In genomic region chr6:142753196-142753595, GRCh38 we compare ENCODE assay signal across 24 cellular contexts.
"Had no signal": no experiment of that assay in that cellular context is flagged by ENCODE, and none has a peak within 500 bp of the region (broad histone marks: within the 10 kb centered on the region; RNA-seq: fewer than 3 reads in every experiment).

No MANE protein-coding gene starts in this region.

- H3K4me1 ChIP-seq: colonic mucosa, testis, transverse colon had no signal

- H3K4me3 Mint-ChIP-seq: activated CD4-positive, alpha-beta memory T cell treated with anti-CD3 and anti-CD28 coated beads, Interleukin-2, amount 10 ng/mL, durations not matched to agents 7 days and 5 days; activated T-cell treated with anti-CD3 and anti-CD28 coated beads, Interleukin-2, amount 50 U/mL, for 4 hours; neural crest cell had no signal

- H3K27me3 ChIP-seq: colonic mucosa, right atrium auricular region, testis, transverse colon had no signal

- H3K4me1 Mint-ChIP-seq: neural crest cell had no signal

- DNase-seq: activated CD4-positive, alpha-beta memory T cell treated with anti-CD3 and anti-CD28 coated beads, Interleukin-2, amount 10 ng/mL, durations not matched to agents 7 days and 5 days; activated CD4-positive, alpha-beta T cell treated with anti-CD3 and anti-CD28 coated beads for 48 hours; activated CD4-positive, CD25-positive, alpha-beta regulatory T cell; activated CD8-positive, alpha-beta memory T cell treated with anti-CD3 and anti-CD28 coated beads, Interleukin-2, amount 50 U/mL, for 48 hours; activated naive CD4-positive, alpha-beta T cell; activated T-cell treated with anti-CD3 and anti-CD28 coated beads, Interleukin-2, amount 50 U/mL, for 4 hours; anterior cingulate cortex; cerebellar nuclear complex; colonic mucosa; effector memory CD4-positive, alpha-beta T cell; glutamatergic neuron; islet precursor cell; left ventricle myocardium inferior; occipital lobe; stimulated activated CD4-positive, alpha-beta T cell treated with anti-CD3 and anti-CD28 coated beads, Interleukin-1b, Interleukin-23, amount 100 ng/mL, for 48 hours; stimulated activated CD4-positive, alpha-beta T cell treated with anti-CD3 and anti-CD28 coated beads, Interleukin-4, amount 100 ng/mL, for 4 hours; stimulated activated CD8-positive, alpha-beta memory T cell treated with anti-CD3 and anti-CD28 coated beads, Interleukin-4, amount 100 ng/mL, for 48 hours; stimulated activated naive CD4-positive, alpha-beta T cell; testis; transverse colon had no signal

- H3K4me3 ChIP-seq: colonic mucosa, left ventricle myocardium inferior, lung, right atrium auricular region, smooth muscle cell, testis, transverse colon had no signal

- H3K9me3 Mint-ChIP-seq: activated CD4-positive, alpha-beta memory T cell treated with anti-CD3 and anti-CD28 coated beads, Interleukin-2, amount 10 ng/mL, durations not matched to agents 7 days and 5 days; activated T-cell treated with anti-CD3 and anti-CD28 coated beads, Interleukin-2, amount 50 U/mL, for 4 hours; neural crest cell had no signal

- H3K9me3 ChIP-seq: colonic mucosa, left ventricle myocardium inferior, right atrium auricular region, testis, transverse colon had no signal

- H3K27me3 Mint-ChIP-seq: activated CD4-positive, alpha-beta memory T cell treated with anti-CD3 and anti-CD28 coated beads, Interleukin-2, amount 10 ng/mL, durations not matched to agents 7 days and 5 days had no signal

- ATAC-seq: activated T-cell treated with anti-CD3 and anti-CD28 coated beads, Interleukin-2, amount 50 U/mL, for 4 hours had no signal

- H3K27ac Mint-ChIP-seq: activated CD4-positive, alpha-beta memory T cell treated with anti-CD3 and anti-CD28 coated beads, Interleukin-2, amount 10 ng/mL, durations not matched to agents 7 days and 5 days had no signal

- H3K27ac ChIP-seq: colonic mucosa, left ventricle myocardium inferior, right atrium auricular region, testis, transverse colon had no signal
